Comparison of ENCODE assay signal across 16 cellular contexts in the genomic region with DNA sequence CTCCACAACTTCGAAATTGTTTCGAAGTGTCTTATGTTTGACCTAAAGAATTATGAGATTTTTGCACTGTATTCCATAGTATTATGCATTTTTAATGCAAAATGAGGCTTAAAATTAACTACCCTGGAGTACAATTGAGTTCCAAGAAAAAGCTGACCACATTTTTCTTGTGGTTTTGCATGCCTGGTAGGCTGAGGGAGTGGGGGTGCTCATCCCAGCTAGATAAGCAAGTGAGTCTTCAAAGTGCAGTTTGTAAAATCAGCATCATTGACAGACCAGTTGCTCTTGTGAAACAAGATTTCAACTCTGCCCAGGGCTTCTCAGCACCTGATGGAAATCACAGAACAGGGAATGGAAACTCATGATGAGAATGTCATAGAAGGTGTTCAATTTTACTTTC. TPM values are rescaled to one million over a fixed set of nuclear protein-coding genes. Genes with fewer than 3 reads are reported as not detected.
DNase-seq lines count a peak whose midpoint lies in the region; ATAC-seq and TF ChIP-seq lines count a peak whose summit lies in the region.
"Had no signal": no experiment of that assay in that cellular context is flagged by ENCODE, and none has a peak within 500 bp of the region (broad histone marks: within the 10 kb centered on the region; RNA-seq: fewer than 3 reads in every experiment).

No MANE protein-coding gene starts in this region.

- intact Hi-C loops in natural killer cell (cut with micrococcal nuclease) = no loop called here

- H3K9me3 Mint-ChIP-seq in natural killer cell = no peaks in the 10 kb centered on the region
- peaks cover 0 to 2% (median 0%) of the 10 kb centered on the region in 6 donors for H3K9me3 Mint-ChIP-seq in immature natural killer cell

- DNase-seq in AML-193 (lab: John Stamatoyannopoulos, UW) (peak; percentile 25 to 27), LHCN-M2 (ENCODE audit: low read depth) (peak; percentile 43), amniotic epithelial cell (ENCODE audit: low read depth) (peak; percentile 80), iris pigment epithelial cell (ENCODE audit: low read depth) (peak; percentile 61), NCI-H2107 (lab: John Stamatoyannopoulos, UW) (no peak), natural killer cell (no peak), immature natural killer cell (no peak)
- DNase-seq: activated CD8-positive, alpha-beta T cell treated with anti-CD3 and anti-CD28 coated beads, Interleukin-2, amount 10 ng/mL, durations not matched to agents 7 days and 5 days; activated effector memory CD4-positive, alpha-beta T cell treated with Interleukin-2 at 50 U/mL for 16 hours; body of pancreas; mucosa of descending colon; NCI-H2081 treated with DMSO at 0.1 percent for 48 hours; posterior cingulate gyrus; stimulated activated CD4-positive, alpha-beta T cell treated with anti-CD3 and anti-CD28 coated beads, Interleukin-15, amount 100 ng/mL, for 24 hours had no signal

- no peak overlapping the region for H3K27ac Mint-ChIP-seq in natural killer cell
- no peak overlapping the region for H3K27ac Mint-ChIP-seq in immature natural killer cell
- H3K27ac Mint-ChIP-seq: activated CD8-positive, alpha-beta T cell treated with anti-CD3 and anti-CD28 coated beads, Interleukin-2, amount 10 ng/mL, durations not matched to agents 7 days and 5 days had no signal

- no peaks in the 10 kb centered on the region for H3K4me1 Mint-ChIP-seq in natural killer cell
- H3K4me1 Mint-ChIP-seq in immature natural killer cell = no peaks in the 10 kb centered on the region

- H3K4me3 Mint-ChIP-seq in natural killer cell = no peak overlapping the region
- no peak overlapping the region for H3K4me3 Mint-ChIP-seq in immature natural killer cell
- H3K4me3 Mint-ChIP-seq: activated CD8-positive, alpha-beta T cell treated with anti-CD3 and anti-CD28 coated beads, Interleukin-2, amount 10 ng/mL, durations not matched to agents 7 days and 5 days had no signal

- H3K36me3 Mint-ChIP-seq in natural killer cell (no peaks in the 10 kb centered on the region), immature natural killer cell (no peaks in the 10 kb centered on the region)

- ATAC-seq in natural killer cell (no peak), GM18870 (IDR thresholded peaks at IDR 0.05; ENCODE audit: unreplicated experiment) (no peak)
- ATAC-seq: activated CD8-positive, alpha-beta T cell treated with anti-CD3 and anti-CD28 coated beads, Interleukin-2, amount 10 ng/mL, durations not matched to agents 7 days and 5 days; body of pancreas; GM12878; mucosa of descending colon had no signal

- TF ChIP-seq CTCF in natural killer cell (IDR thresholded peaks at IDR 0.05) = no peak

- peaks cover 19 to 23% of the 10 kb centered on the region in 2 donors for H3K27me3 Mint-ChIP-seq in natural killer cell (ENCODE audit: low read depth in 2 of 2)
- peaks cover 3 to 13% (median 6%) of the 10 kb centered on the region in 3 donors for H3K27me3 Mint-ChIP-seq in immature natural killer cell (ENCODE audit: low read depth in 3 of 3)

RNA-seq across cellular contexts. Expression of a gene that starts 17.0 kb away (rescaled TPM):
- total RNA-seq in LHCN-M2 (2014; rRNA removed) (78.8 and 90.5 TPM in 2 replicates), natural killer cell (10 to 100 TPM; 22.4 to 33.1 (median 25.7) TPM)
- polyA plus RNA-seq in LHCN-M2 (2012) = 102 TPM
- polyA plus RNA-seq in immature natural killer cell = 100 to 1,000 TPM in 1 of 3 donors, 10 to 100 TPM in 2; 71.3 to 129 (median 85.4) TPM

Comparison
In these comparisons a context has a peak if more than half of its experiments do, and no peak if none do; other contexts are left out.
1. DNase-seq: peak in AML-193 (2 of 2), LHCN-M2 (single experiment), amniotic epithelial cell (single experiment) and iris pigment epithelial cell (single experiment); none in NCI-H2107 (single experiment), natural killer cell (single experiment) and immature natural killer cell (0 of 3).